Comparison of ENCODE assay signal across 14 cellular contexts in the genomic region with DNA sequence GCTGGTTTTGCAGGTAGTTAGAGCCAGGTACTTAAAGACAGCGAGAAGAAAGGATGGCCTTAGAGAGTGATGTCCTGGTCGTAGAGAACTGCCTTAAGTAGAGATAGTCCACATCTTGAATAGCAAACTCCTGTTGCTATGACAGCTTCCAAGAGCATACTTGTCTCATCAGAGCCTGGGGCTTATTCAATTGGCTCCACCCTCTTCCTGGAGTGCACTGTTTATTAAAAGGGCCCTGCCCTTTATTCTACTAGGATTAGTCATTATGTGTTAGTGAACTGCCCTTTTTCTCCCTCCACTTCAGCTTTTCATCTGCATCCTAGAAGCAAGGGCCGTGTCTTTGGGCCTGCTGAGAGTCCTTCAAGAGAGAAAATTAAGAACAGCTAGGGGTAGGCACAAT.
DNase-seq lines count a peak whose midpoint lies in the region; ATAC-seq and TF ChIP-seq lines count a peak whose summit lies in the region.
"Had no signal": no experiment of that assay in that cellular context is flagged by ENCODE, and none has a peak within 500 bp of the region (broad histone marks: within the 10 kb centered on the region; RNA-seq: fewer than 3 reads in every experiment).

No MANE protein-coding gene starts in this region.

- POLR2A ChIA-PET in BJ (lab: Charles Lee): no interaction called here

- H3K4me2 ChIP-seq in hepatocyte: no peak overlapping the region

- ATAC-seq in GM18858 (IDR thresholded peaks at IDR 0.05; ENCODE audit: unreplicated experiment) (no peak), HG03571 (IDR thresholded peaks at IDR 0.05; ENCODE audit: unreplicated experiment) (no peak)
- ATAC-seq: activated naive CD8-positive, alpha-beta T cell treated with anti-CD3 and anti-CD28 coated beads, Interleukin-2, amount 50 U/mL, for 24 hours had no signal

- peaks cover 8% of the 10 kb centered on the region for H3K9me3 Mint-ChIP-seq in activated T-helper 2 cell treated with anti-CD3 and anti-CD28 coated beads, Interferon-gamma antibody, Interleukin-2, Interleukin-4, amounts not matched to agents 10 μg/mL and 5 μg/mL and 100 μg/mL, durations not matched to agents 14 hours and 24 hours and 36 hours

- H2AFZ ChIP-seq in hepatocyte: no peak overlapping the region

- peak; percentile 62 for DNase-seq in BJ (ENCODE audit: low read depth)
- DNase-seq in HAP-1 (ENCODE audit: low spot score in 2 of 2): peak; percentile 39 to 60
- DNase-seq in SW 1271 (lab: John Stamatoyannopoulos, UW): peak; percentile 12 to 61
- DNase-seq in hepatocyte (ENCODE audit: low spot score): peak; percentile 11
- no peak for DNase-seq in NK-92 treated with Interleukin-12 subunit alpha and Interleukin-12 subunit beta, amount 100 ng/mL, for 24 hours (lab: John Stamatoyannopoulos, UW)
- DNase-seq in activated T-helper 2 cell treated with anti-CD3 and anti-CD28 coated beads, Interferon-gamma antibody, Interleukin-2, Interleukin-4, amounts not matched to agents 10 μg/mL and 5 μg/mL and 100 μg/mL, durations not matched to agents 14 hours and 24 hours and 36 hours (ENCODE audit: low spot score): no peak
- DNase-seq: activated naive CD8-positive, alpha-beta T cell treated with anti-CD3 and anti-CD28 coated beads, Interleukin-2, amount 50 U/mL, for 24 hours; H7; posterior cingulate gyrus; transverse colon had no signal

- no peaks in the 10 kb centered on the region for H3K4me1 ChIP-seq in HAP-1
- H3K4me1 ChIP-seq in hepatocyte (ENCODE audit: insufficient read depth): no peaks in the 10 kb centered on the region
- H3K4me1 ChIP-seq: transverse colon had no signal

- no peaks in the 10 kb centered on the region for H3K36me3 ChIP-seq in BJ (ENCODE audit: control insufficient read depth, insufficient read depth, low read length)
- H3K36me3 ChIP-seq in HAP-1 (replicated peaks): no peaks in the 10 kb centered on the region
- H3K36me3 ChIP-seq in hepatocyte (replicated peaks; ENCODE audit: insufficient read depth, low read depth): no peaks in the 10 kb centered on the region
- H3K36me3 ChIP-seq: transverse colon had no signal

- peaks cover 11% of the 10 kb centered on the region for H3K4me1 Mint-ChIP-seq in activated T-helper 2 cell treated with anti-CD3 and anti-CD28 coated beads, Interferon-gamma antibody, Interleukin-2, Interleukin-4, amounts not matched to agents 10 μg/mL and 5 μg/mL and 100 μg/mL, durations not matched to agents 14 hours and 24 hours and 36 hours (ENCODE audit: low read depth)

- in situ Hi-C loops in HAP-1 (cut with MboI; ENCODE audit: low sequenced_read_pairs): no loop called here

- H3K27ac Mint-ChIP-seq in activated T-helper 2 cell treated with anti-CD3 and anti-CD28 coated beads, Interferon-gamma antibody, Interleukin-2, Interleukin-4, amounts not matched to agents 10 μg/mL and 5 μg/mL and 100 μg/mL, durations not matched to agents 14 hours and 24 hours and 36 hours: no peak overlapping the region
- H3K27ac Mint-ChIP-seq: activated naive CD8-positive, alpha-beta T cell treated with anti-CD3 and anti-CD28 coated beads, Interleukin-2, amount 50 U/mL, for 24 hours had no signal

- no peak overlapping the region for H3K27ac ChIP-seq in hepatocyte
- H3K27ac ChIP-seq: epithelial cell of prostate, SK-N-MC, transverse colon had no signal

- H3K27me3 ChIP-seq in BJ (ENCODE audit: control insufficient read depth, insufficient read depth, low read length): no peaks in the 10 kb centered on the region
- H3K27me3 ChIP-seq in HAP-1 (ENCODE audit: low read depth): 0 out of 2 replicates have a peak, but pooled peaks cover 4% of the 10 kb centered on the region
- no peaks in the 10 kb centered on the region for H3K27me3 ChIP-seq in hepatocyte
- H3K27me3 ChIP-seq: transverse colon had no signal

- peaks cover 4% of the 10 kb centered on the region for H3K36me3 Mint-ChIP-seq in activated T-helper 2 cell treated with anti-CD3 and anti-CD28 coated beads, Interferon-gamma antibody, Interleukin-2, Interleukin-4, amounts not matched to agents 10 μg/mL and 5 μg/mL and 100 μg/mL, durations not matched to agents 14 hours and 24 hours and 36 hours (ENCODE audit: low read depth)

- no peak overlapping the region for H3K4me3 ChIP-seq in BJ (ENCODE audit: low read depth, low read length)
- H3K4me3 ChIP-seq in HAP-1: no peak overlapping the region
- no peak overlapping the region for H3K4me3 ChIP-seq in hepatocyte
- H3K4me3 ChIP-seq: SK-N-MC, transverse colon had no signal

- no peaks in the 10 kb centered on the region for H3K9me2 ChIP-seq in hepatocyte (replicated peaks; ENCODE audit: insufficient read depth)

- TF ChIP-seq CTCF in BJ (IDR thresholded peaks at IDR 0.05; ENCODE audit: insufficient read depth, low read depth, low read length) (no peak), hepatocyte (IDR thresholded peaks at IDR 0.05; ENCODE audit: poor library complexity) (no peak)

- 47% methylated on average over 3 of the region's 3 CpGs for WGBS in hepatocyte (ENCODE audit: low lambda C conversion rate, missing lambda C conversion rate)

- H4K20me1 ChIP-seq in hepatocyte (ENCODE audit: insufficient read depth, poor library complexity, severe bottlenecking): no peaks in the 10 kb centered on the region

- intact Hi-C loops in activated T-helper 2 cell treated with anti-CD3 and anti-CD28 coated beads, Interferon-gamma antibody, Interleukin-2, Interleukin-4, amounts not matched to agents 10 μg/mL and 5 μg/mL and 100 μg/mL, durations not matched to agents 14 hours and 24 hours and 36 hours (cut with micrococcal nuclease): no loop called here

- peaks cover 1% of the 10 kb centered on the region for H3K27me3 Mint-ChIP-seq in activated T-helper 2 cell treated with anti-CD3 and anti-CD28 coated beads, Interferon-gamma antibody, Interleukin-2, Interleukin-4, amounts not matched to agents 10 μg/mL and 5 μg/mL and 100 μg/mL, durations not matched to agents 14 hours and 24 hours and 36 hours (ENCODE audit: low read depth)
- H3K27me3 Mint-ChIP-seq: activated naive CD8-positive, alpha-beta T cell treated with anti-CD3 and anti-CD28 coated beads, Interleukin-2, amount 50 U/mL, for 24 hours had no signal

- no peaks in the 10 kb centered on the region for H3K9me3 ChIP-seq in HAP-1
- H3K9me3 ChIP-seq in hepatocyte (ENCODE audit: low read depth): no peaks in the 10 kb centered on the region
- H3K9me3 ChIP-seq: transverse colon had no signal

- CTCF ChIA-PET in BJ (lab: Yijun Ruan, JAX): no interaction called here

- H3K4me3 Mint-ChIP-seq in activated T-helper 2 cell treated with anti-CD3 and anti-CD28 coated beads, Interferon-gamma antibody, Interleukin-2, Interleukin-4, amounts not matched to agents 10 μg/mL and 5 μg/mL and 100 μg/mL, durations not matched to agents 14 hours and 24 hours and 36 hours (ENCODE audit: low read depth): no peak overlapping the region
- H3K4me3 Mint-ChIP-seq: activated naive CD8-positive, alpha-beta T cell treated with anti-CD3 and anti-CD28 coated beads, Interleukin-2, amount 50 U/mL, for 24 hours had no signal

- H3K79me2 ChIP-seq in hepatocyte: no peaks in the 10 kb centered on the region

Comparison
In these comparisons a context has a peak if more than half of its experiments do, and no peak if none do; other contexts are left out.
1. DNase-seq: peak in BJ (single experiment), HAP-1 (2 of 2), SW 1271 (2 of 2) and hepatocyte (single experiment); none in NK-92 treated with Interleukin-12 subunit alpha and Interleukin-12 subunit beta, amount 100 ng/mL, for 24 hours (single experiment) and activated T-helper 2 cell treated with anti-CD3 and anti-CD28 coated beads, Interferon-gamma antibody, Interleukin-2, Interleukin-4, amounts not matched to agents 10 μg/mL and 5 μg/mL and 100 μg/mL, durations not matched to agents 14 hours and 24 hours and 36 hours (single experiment).